In genomic region chr7:1533569-1534329, GRCh38 we compare ENCODE assay signal across 8 cellular contexts. TPM values are rescaled to one million over a fixed set of nuclear protein-coding genes. Genes with fewer than 3 reads are reported as not detected.
A peak's percentile ranks its signal among the peaks of the same experiment; 100 is the strongest.
DNase-seq lines count a peak whose midpoint lies in the region; ATAC-seq and TF ChIP-seq lines count a peak whose summit lies in the region.

No MANE protein-coding gene starts in this region.

- H3K4me1 ChIP-seq in HCT116 (ENCODE audit: control insufficient read depth in 1 of 2, insufficient read depth in 2 of 2, low read length in 2 of 2) (peaks cover 54 to 79% of the 10 kb centered on the region in 2 experiments), psoas muscle (peaks cover 53% of the 10 kb centered on the region)

- H2AFZ ChIP-seq in HCT116 (ENCODE audit: low read depth, low read length, poor library complexity, severe bottlenecking), result no peak overlapping the region

- H4K20me1 ChIP-seq in HCT116 (ENCODE audit: insufficient read depth), result no peaks in the 10 kb centered on the region; the same call in 1 of the 2 replicates

- no peaks in the 10 kb centered on the region for H3K9me2 ChIP-seq in HCT116 (ENCODE audit: insufficient read depth)

- H3K27me3 Mint-ChIP-seq in activated CD8-positive, alpha-beta T cell treated with anti-CD3 and anti-CD28 coated beads for 36 hours, result no peaks in the 10 kb centered on the region

- intact Hi-C loops in HCT116 (cut with micrococcal nuclease) (no loop called here), psoas muscle (cut with DNase I) (loop anchor here (1.0 to 5.0 kb wide), 2 partner anchors 20 to 34 kb away; no protein-coding TSS in a partner anchor), head of caudate nucleus (cut with DNase I) (no loop called here)
- intact Hi-C loops in activated CD8-positive, alpha-beta T cell treated with anti-CD3 and anti-CD28 coated beads for 36 hours (cut with micrococcal nuclease), result no loop called here

- peak overlapping the region; percentile 91 for H3K4me3 Mint-ChIP-seq in activated CD8-positive, alpha-beta T cell treated with anti-CD3 and anti-CD28 coated beads for 36 hours

- peak overlapping the region; percentile 92 for H3K27ac Mint-ChIP-seq in activated CD8-positive, alpha-beta T cell treated with anti-CD3 and anti-CD28 coated beads for 36 hours

- no peak for TF ChIP-seq POLR2A in HCT116 (IDR thresholded peaks at IDR 0.05; ENCODE audit: borderline replicate concordance, extremely low read depth, insufficient read depth, insufficient read length)

- peaks cover 4% of the 10 kb centered on the region; the same call in 1 of the 2 replicates for H3K36me3 ChIP-seq in BJ (ENCODE audit: control insufficient read depth, insufficient read depth, low read length)
- peaks cover 2 to 6% of the 10 kb centered on the region in 2 experiments; a peak in 3 of 4 replicates for H3K36me3 ChIP-seq in HCT116 (ENCODE audit: control insufficient read depth in 1 of 2, insufficient read depth in 2 of 2, low read length in 2 of 2)
- H3K36me3 ChIP-seq in psoas muscle (ENCODE audit: insufficient read depth in 1 of 2, low read depth in 1 of 2), result peaks cover 0 to 7% of the 10 kb centered on the region in 2 donors

- POLR2A ChIA-PET in BJ (lab: Charles Lee), result no interaction called here
- POLR2A ChIA-PET in HCT116 (lab: Charles Lee), result no interaction called here
- POLR2A ChIA-PET in activated CD8-positive, alpha-beta T cell treated with anti-CD3 and anti-CD28 coated beads for 36 hours (lab: Charles Lee), result interaction anchor here (0.7 to 3.4 kb wide), 5 partner anchors 9 to 29 kb away, joined by 3 to 13 read pairs (median 4); partner anchors contain the start of gene INTS1

- peaks cover 77% of the 10 kb centered on the region for H3K79me2 ChIP-seq in HCT116 (ENCODE audit: insufficient read depth, low read length)

- RAD21 ChIA-PET in HCT116 (lab: Charles Lee; ENCODE audit: low non-redundant PET in 1 of 2, low total read pairs in 2 of 2, uncharacterized antibody in 2 of 2, unreplicated experiment in 2 of 2), result no interaction called here

- 49 to 59% (median 58%) methylated on average over 21 to 24 of the region's 24 CpGs for WGBS in psoas muscle, 3 donors

- CTCF ChIA-PET in BJ (lab: Yijun Ruan, JAX), result interaction anchor here (0.8 to 1.3 kb wide), 4 partner anchors 24 to 58 kb away, joined by 3 to 6 read pairs (median 4); no protein-coding TSS in a partner anchor
- CTCF ChIA-PET in HCT116 (lab: Charles Lee), result interaction anchor here (0.8 kb wide), 1 partner anchor 22 kb away, joined by 3 read pairs; the partner anchor contains the start of gene TMEM184A
- CTCF ChIA-PET in activated CD8-positive, alpha-beta T cell treated with anti-CD3 and anti-CD28 coated beads for 36 hours (lab: Charles Lee), result interaction anchor here (1.1 kb wide), 1 partner anchor 23 kb away, joined by 3 read pairs; the partner anchor contains the start of gene TMEM184A

- TF ChIP-seq CTCF in BJ (IDR thresholded peaks at IDR 0.05; ENCODE audit: insufficient read depth, low read depth, low read length), result no peak
- no peak for TF ChIP-seq CTCF in HCT116 (IDR thresholded peaks at IDR 0.05 in 2 of 3, conservative IDR thresholded peaks at IDR 0.05 in 1 of 3; ENCODE audit: borderline replicate concordance in 1 of 3, insufficient read depth in 1 of 3, low read depth in 2 of 3, low read length in 2 of 3)
- no peak for TF ChIP-seq CTCF in activated CD8-positive, alpha-beta T cell treated with anti-CD3 and anti-CD28 coated beads for 36 hours (IDR thresholded peaks at IDR 0.05)
- no peak for TF ChIP-seq CTCF in fibroblast of mammary gland (conservative IDR thresholded peaks at IDR 0.05; ENCODE audit: control insufficient read depth, insufficient read depth, low read depth, low read length)
- no peak for TF ChIP-seq CTCF in psoas muscle (IDR thresholded peaks at IDR 0.05)

- no peaks in the 10 kb centered on the region for H3K27me3 ChIP-seq in BJ (ENCODE audit: control insufficient read depth, insufficient read depth, low read length)
- H3K27me3 ChIP-seq in HCT116 (ENCODE audit: insufficient read depth, low read length), result no peaks in the 10 kb centered on the region
- no peaks in the 10 kb centered on the region for H3K27me3 ChIP-seq in psoas muscle (ENCODE audit: insufficient read depth in 3 of 3, low read length in 2 of 3)

- DNase-seq in BJ (ENCODE audit: low read depth), result peak; percentile 72
- DNase-seq in HCT116 (ENCODE audit: low read depth, low spot score), result no peak
- peak; percentile 74 for DNase-seq in activated CD8-positive, alpha-beta T cell treated with anti-CD3 and anti-CD28 coated beads for 36 hours
- peak; percentile 93 for DNase-seq in fibroblast of mammary gland (ENCODE audit: low read depth)
- DNase-seq in psoas muscle, result peak; percentile 82 to 92
- DNase-seq in NCI-H1105 treated with DMSO at 0.1 percent for 48 hours (lab: John Stamatoyannopoulos, UW), result no peak
- DNase-seq in head of caudate nucleus, result no peak

- H3K9me3 ChIP-seq in HCT116 (ENCODE audit: control insufficient read depth in 1 of 2, insufficient read depth in 1 of 2, low read depth in 1 of 2, low read length in 2 of 2), result no peaks in the 10 kb centered on the region
- H3K9me3 ChIP-seq in psoas muscle, result no peaks in the 10 kb centered on the region

- no peak for ATAC-seq in HCT116
- ATAC-seq in activated CD8-positive, alpha-beta T cell treated with anti-CD3 and anti-CD28 coated beads for 36 hours, result peak; percentile 65
- ATAC-seq in psoas muscle, result peak; percentile 52 to 73 (median 67)
- no peak for ATAC-seq in GM18498 (IDR thresholded peaks at IDR 0.05; ENCODE audit: unreplicated experiment)

- H3K4me2 ChIP-seq in HCT116 (ENCODE audit: low read length), result peak overlapping the region; percentile 86

- H3K9me3 Mint-ChIP-seq in activated CD8-positive, alpha-beta T cell treated with anti-CD3 and anti-CD28 coated beads for 36 hours, result no peaks in the 10 kb centered on the region

- TF ChIP-seq RAD21 in HCT116 (IDR thresholded peaks at IDR 0.05; ENCODE audit: low read depth), result no peak

- H3K27ac ChIP-seq in HCT116 (ENCODE audit: low read depth, low read length), result peak overlapping the region; percentile 92
- peak overlapping the region; percentile 99 for H3K27ac ChIP-seq in psoas muscle

- peaks cover 26% of the 10 kb centered on the region for H3K4me1 Mint-ChIP-seq in activated CD8-positive, alpha-beta T cell treated with anti-CD3 and anti-CD28 coated beads for 36 hours (ENCODE audit: low read depth)

- H3K36me3 Mint-ChIP-seq in activated CD8-positive, alpha-beta T cell treated with anti-CD3 and anti-CD28 coated beads for 36 hours (ENCODE audit: low read depth), result peaks cover 6% of the 10 kb centered on the region

- H3K9ac ChIP-seq in HCT116 (ENCODE audit: low read length), result peak overlapping the region; percentile 95

- H3K4me3 ChIP-seq in BJ (ENCODE audit: low read depth, low read length) (peak overlapping the region; percentile 79), HCT116 (replicated peaks in 1 of 2; ENCODE audit: low read depth in 1 of 2, low read length in 2 of 2) (peak overlapping the region in 1 of 2 experiments; percentile 82; a peak in 1 of 4 replicates), fibroblast of mammary gland (ENCODE audit: control insufficient read depth, low read depth, low read length) (peak overlapping the region; percentile 39), psoas muscle (peak overlapping the region; percentile 78)

- BruUV-seq in HCT116 (replicated peaks; lab: Mats Ljungman, UMichigan), result no TSS peak

TF ChIP-seq in HCT116, 20 proteins besides CTCF, POLR2A, EP300 and RAD21 (continues in another document):
- TF ChIP-seq ZNF274 (IDR thresholded peaks at IDR 0.05; ENCODE audit: low read depth, low read length), result no peak
- TF ChIP-seq, protein P1, sequence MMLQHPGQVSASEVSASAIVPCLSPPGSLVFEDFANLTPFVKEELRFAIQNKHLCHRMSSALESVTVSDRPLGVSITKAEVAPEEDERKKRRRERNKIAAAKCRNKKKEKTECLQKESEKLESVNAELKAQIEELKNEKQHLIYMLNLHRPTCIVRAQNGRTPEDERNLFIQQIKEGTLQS (IDR thresholded peaks at IDR 0.05), result no peak

RNA-seq across cellular contexts. Expression of gene MAFK, which starts 3.2 kb away (rescaled TPM):
- 9.6 and 17.1 TPM in 2 replicates for polyA plus RNA-seq in BJ (2011; rRNA removed)
- 6.2 and 7.0 TPM in 2 replicates for polyA minus RNA-seq in BJ (2011; rRNA and poly(A)+ RNA removed)
- total RNA-seq in HCT116 (2021; ENCODE audit: unreplicated experiment), result 56.3 TPM
- 35.3 and 61.9 TPM in 2 replicates for polyA plus RNA-seq in HCT116 (2012)
- 10 to 100 TPM; 34.3 to 42.9 TPM for total RNA-seq in activated CD8-positive, alpha-beta T cell treated with anti-CD3 and anti-CD28 coated beads for 36 hours
- total RNA-seq in psoas muscle, result 100 to 1,000 TPM in 1 of 4 donors, 10 to 100 TPM in 3; 59.1 to 103 (median 77.5) TPM
- polyA plus RNA-seq in psoas muscle, result 100 to 1,000 TPM in 1 of 3 donors, 10 to 100 TPM in 2; 36.7 to 138 (median 62.9) TPM

RNA-seq across cellular contexts. Expression of gene TMEM184A, which starts 22.3 kb away (rescaled TPM):
- polyA plus RNA-seq in BJ (2011; rRNA removed) (0.38 and 1.3 TPM in 2 replicates), psoas muscle (1 to 10 TPM in 2 of 3 donors, under 1 TPM in 1; 0.40 to 1.4 (median 1.1) TPM)
- polyA minus RNA-seq in BJ (2011; rRNA and poly(A)+ RNA removed), result 0.31 and 0.71 TPM in 2 replicates
- total RNA-seq in HCT116 (2021; ENCODE audit: unreplicated experiment) (34.8 TPM), psoas muscle (1 to 10 TPM; 2.8 to 6.0 (median 2.9) TPM)
- polyA plus RNA-seq in HCT116 (2012), result 21.4 and 21.7 TPM in 2 replicates
- total RNA-seq in activated CD8-positive, alpha-beta T cell treated with anti-CD3 and anti-CD28 coated beads for 36 hours, result not detected

RNA-seq across cellular contexts. Expression of gene INTS1, which starts 29.6 kb away (rescaled TPM):
- polyA plus RNA-seq in BJ (2011; rRNA removed) (7.6 and 21.8 TPM in 2 replicates), psoas muscle (10 to 100 TPM; 38.8 to 70.7 (median 44.0) TPM)
- 19.7 and 26.6 TPM in 2 replicates for polyA minus RNA-seq in BJ (2011; rRNA and poly(A)+ RNA removed)
- total RNA-seq in HCT116 (2021; ENCODE audit: unreplicated experiment) (167 TPM), psoas muscle (10 to 100 TPM; 61.3 to 77.6 (median 68.9) TPM)
- 100 TPM in 2 replicates for polyA plus RNA-seq in HCT116 (2012)
- 100 to 1,000 TPM; 100 to 103 TPM for total RNA-seq in activated CD8-positive, alpha-beta T cell treated with anti-CD3 and anti-CD28 coated beads for 36 hours

RNA-seq across cellular contexts. Expression of gene PSMG3, which starts 36.1 kb away (rescaled TPM):
- polyA plus RNA-seq in BJ (2011; rRNA removed) (32.1 and 40.9 TPM in 2 replicates), psoas muscle (10 to 100 TPM; 33.4 to 59.1 (median 54.1) TPM)
- polyA minus RNA-seq in BJ (2011; rRNA and poly(A)+ RNA removed), result 10.2 and 11.6 TPM in 2 replicates
- total RNA-seq in HCT116 (2021; ENCODE audit: unreplicated experiment) (60.9 TPM), psoas muscle (10 to 100 TPM; 11.8 to 18.2 (median 14.6) TPM)
- 82.1 and 82.9 TPM in 2 replicates for polyA plus RNA-seq in HCT116 (2012)
- 10 to 100 TPM; 38.9 to 41.5 TPM for total RNA-seq in activated CD8-positive, alpha-beta T cell treated with anti-CD3 and anti-CD28 coated beads for 36 hours

Comparison
In these comparisons a context has a peak if more than half of its experiments do, and no peak if none do; other contexts are left out.
1. DNase-seq: peak in BJ (single experiment), activated CD8-positive, alpha-beta T cell treated with anti-CD3 and anti-CD28 coated beads for 36 hours (single experiment), fibroblast of mammary gland (single experiment) and psoas muscle (2 of 2); none in HCT116 (single experiment), NCI-H1105 treated with DMSO at 0.1 percent for 48 hours (single experiment) and head of caudate nucleus (0 of 42).
2. ATAC-seq: peak in activated CD8-positive, alpha-beta T cell treated with anti-CD3 and anti-CD28 coated beads for 36 hours (single experiment) and psoas muscle (4 of 4); none in HCT116 (single experiment) and GM18498 (single experiment).
3. intact Hi-C loops: an anchor here in psoas muscle (1.0 to 5.0 kb wide); none called in HCT116, activated CD8-positive, alpha-beta T cell treated with anti-CD3 and anti-CD28 coated beads for 36 hours and head of caudate nucleus.